ENCODE assay signal across 8 cellular contexts in the genomic region with DNA sequence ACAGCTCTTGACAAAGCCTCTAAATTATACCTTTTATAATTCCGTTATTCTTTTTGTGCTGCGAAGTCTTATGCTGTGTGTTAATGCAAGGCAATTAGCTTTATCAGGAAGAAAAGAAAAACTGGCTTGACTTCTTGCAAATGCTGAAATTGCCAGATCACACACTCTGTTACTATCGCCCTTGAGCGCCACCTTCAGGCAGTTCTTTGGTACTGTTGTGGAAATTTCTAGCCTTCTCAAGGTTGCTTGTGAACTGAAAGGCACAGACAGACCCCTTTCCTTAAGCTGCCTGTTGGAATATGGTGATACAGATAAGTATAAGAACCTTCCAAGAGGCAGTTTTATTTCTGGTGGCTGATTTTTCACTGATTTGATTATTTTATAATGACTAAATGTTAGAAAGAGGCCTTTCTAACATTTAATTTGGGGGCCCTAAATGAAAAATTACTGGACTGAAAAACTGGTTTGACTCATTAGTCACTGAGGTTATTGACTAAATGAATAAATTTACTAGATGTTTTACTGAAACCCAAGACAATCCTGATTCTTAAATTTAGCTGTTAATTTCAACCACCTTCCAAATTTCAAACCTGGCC.
DNase-seq lines count a peak whose midpoint lies in the region; ATAC-seq and TF ChIP-seq lines count a peak whose summit lies in the region.

No MANE protein-coding gene starts in this region.

- no peaks in the 10 kb centered on the region for H3K9me3 Mint-ChIP-seq in activated CD4-positive, alpha-beta memory T cell treated with anti-CD3 and anti-CD28 coated beads for 36 hours
- H3K9me3 Mint-ChIP-seq in memory B cell, result no peaks in the 10 kb centered on the region

- peak overlapping the region; percentile 71 for H3K27ac Mint-ChIP-seq in activated CD4-positive, alpha-beta memory T cell treated with anti-CD3 and anti-CD28 coated beads for 36 hours
- no peak overlapping the region for H3K27ac Mint-ChIP-seq in memory B cell

- peaks cover 87% of the 10 kb centered on the region for H3K4me1 Mint-ChIP-seq in activated CD4-positive, alpha-beta memory T cell treated with anti-CD3 and anti-CD28 coated beads for 36 hours (ENCODE audit: low read depth)
- H3K4me1 Mint-ChIP-seq in memory B cell, result peaks cover 4% of the 10 kb centered on the region

- no peak overlapping the region for H3K4me3 ChIP-seq in GM12864 (ENCODE audit: low read depth, low read length)

- H3K27me3 Mint-ChIP-seq in activated CD4-positive, alpha-beta memory T cell treated with anti-CD3 and anti-CD28 coated beads for 36 hours, result no peaks in the 10 kb centered on the region
- H3K27me3 Mint-ChIP-seq in memory B cell, result peaks cover 3% of the 10 kb centered on the region

- H3K4me3 Mint-ChIP-seq in activated CD4-positive, alpha-beta memory T cell treated with anti-CD3 and anti-CD28 coated beads for 36 hours, result peak overlapping the region; percentile 31
- no peak overlapping the region for H3K4me3 Mint-ChIP-seq in memory B cell

- TF ChIP-seq CTCF in GM12864 (IDR thresholded peaks at IDR 0.05; ENCODE audit: low read depth, low read length, missing control alignments), result peak; percentile 86

- intact Hi-C loops in activated CD4-positive, alpha-beta memory T cell treated with anti-CD3 and anti-CD28 coated beads for 36 hours (cut with micrococcal nuclease), result loop anchor here (1.0 to 10.0 kb wide), 3 partner anchors 217 to 616 kb away; no protein-coding TSS in a partner anchor

- no peaks in the 10 kb centered on the region for H3K36me3 Mint-ChIP-seq in activated CD4-positive, alpha-beta memory T cell treated with anti-CD3 and anti-CD28 coated beads for 36 hours
- no peaks in the 10 kb centered on the region for H3K36me3 Mint-ChIP-seq in memory B cell

- DNase-seq in GM12864 (ENCODE audit: low read depth) (peak; percentile 64), NCI-H774 (lab: John Stamatoyannopoulos, UW) (peak; percentile 24), memory B cell (ENCODE audit: low spot score in 2 of 2) (peak; percentile 73 to 74), epidermal melanocyte (ENCODE audit: insufficient read length, low spot score) (no peak)
- DNase-seq in activated CD4-positive, alpha-beta memory T cell treated with anti-CD3 and anti-CD28 coated beads for 36 hours, result peak; percentile 87
- DNase-seq in effector CD4-positive, alpha-beta T cell, result peak; percentile 74
- DNase-seq in stimulated activated CD8-positive, alpha-beta memory T cell treated with anti-CD3 and anti-CD28 coated beads, Interleukin-4, amount 100 ng/mL, for 24 hours (ENCODE audit: low read depth), result peak; percentile 60

- peak; percentile 41 for ATAC-seq in HG02852 (IDR thresholded peaks at IDR 0.05; ENCODE audit: unreplicated experiment)
- peak; percentile 82 for ATAC-seq in memory B cell (ENCODE audit: low read depth)

- POLR2A ChIA-PET in activated CD4-positive, alpha-beta memory T cell treated with anti-CD3 and anti-CD28 coated beads for 36 hours (lab: Charles Lee), result interaction anchor here (0.5 to 10.9 kb wide), 9 partner anchors 7 to 238 kb away, joined by 3 to 307 read pairs (median 6); a partner anchor contains a TSS

- CTCF ChIA-PET in activated CD4-positive, alpha-beta memory T cell treated with anti-CD3 and anti-CD28 coated beads for 36 hours (lab: Charles Lee), result interaction anchor here (0.6 to 19.7 kb wide), 48 partner anchors 8 to 940 kb away, joined by 3 to 551 read pairs (median 6); a partner anchor contains a TSS
